1 cellular context compared by ENCODE assay signal in genomic region chr2:235707411-235708096, GRCh38.
TF ChIP-seq lines count a peak whose summit lies in the region.

No MANE protein-coding gene starts in this region.

TF ChIP-seq in HCT116, 20 proteins besides CTCF, POLR2A, EP300 and RAD21 (continued from another document):
- TF ChIP-seq EZH2phosphoT487 (IDR thresholded peaks at IDR 0.05; ENCODE audit: borderline replicate concordance) (no peak), ELF1 (IDR thresholded peaks at IDR 0.05; ENCODE audit: borderline replicate concordance, low read depth) (no peak), EGR1 (IDR thresholded peaks at IDR 0.05; ENCODE audit: low read depth) (no peak), POLR2AphosphoS5 (IDR thresholded peaks at IDR 0.05; ENCODE audit: low read depth, low read length) (no peak), TCF7L2 (IDR thresholded peaks at IDR 0.05; ENCODE audit: borderline replicate concordance, extremely low read depth, insufficient read depth, insufficient read length) (no peak), CBX3 (IDR thresholded peaks at IDR 0.05; ENCODE audit: low read depth) (no peak), CEBPB (IDR thresholded peaks at IDR 0.05; ENCODE audit: low read depth) (no peak), SIN3A (IDR thresholded peaks at IDR 0.05; ENCODE audit: low read depth) (no peak)
